8 cellular contexts compared by ENCODE assay signal in the genomic region with DNA sequence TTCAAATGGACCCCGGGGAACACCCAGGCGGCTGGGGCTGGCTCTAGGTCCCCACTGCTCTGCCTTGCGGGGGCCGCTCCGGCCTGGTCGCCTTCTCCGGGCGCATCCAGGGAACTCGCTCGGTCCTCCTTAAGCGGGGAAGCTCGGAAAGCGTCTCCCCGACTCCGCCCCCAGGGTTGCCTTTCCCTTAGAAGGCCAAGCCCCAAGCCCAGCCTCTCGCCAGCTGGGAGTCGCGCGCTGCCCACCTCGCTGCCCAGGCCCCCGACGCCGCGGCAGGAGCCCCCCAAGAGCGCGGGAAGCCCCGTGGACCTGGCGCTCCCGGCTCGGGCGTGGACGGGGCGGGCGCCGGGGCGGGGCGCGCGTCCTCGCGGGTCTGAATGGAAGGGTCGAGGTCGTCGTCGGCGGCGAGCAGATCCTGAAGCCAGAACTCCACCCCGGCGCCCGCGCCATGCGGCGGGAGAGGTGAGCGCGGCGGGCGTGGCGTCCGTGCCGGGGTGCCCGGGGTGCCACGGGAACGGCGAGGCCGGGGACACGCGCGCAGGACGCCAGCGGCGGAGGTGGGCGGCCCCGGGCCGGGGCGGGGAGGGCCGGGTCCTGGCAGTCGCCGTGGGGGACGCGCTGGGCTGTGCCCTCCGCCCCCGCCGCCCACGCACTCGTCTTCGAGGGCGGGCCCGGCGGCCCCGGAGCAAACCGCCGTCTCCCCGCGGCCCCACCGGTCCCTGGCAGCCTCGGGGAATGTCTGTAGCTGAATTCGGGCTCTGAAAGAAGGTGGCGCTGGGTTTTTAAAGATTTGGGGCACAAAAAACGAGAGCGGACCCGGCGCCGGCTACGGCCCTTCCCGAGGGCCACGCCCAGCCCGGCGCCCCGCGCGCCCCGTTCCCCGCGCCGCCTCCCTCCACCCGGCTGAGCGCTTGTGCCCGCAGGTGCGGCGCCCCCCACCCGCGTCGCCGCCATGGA. TPM values are rescaled to one million over a fixed set of nuclear protein-coding genes. Genes with fewer than 3 reads are reported as not detected.
DNase-seq lines count a peak whose midpoint lies in the region; ATAC-seq, FAIRE-seq and TF ChIP-seq lines count a peak whose summit lies in the region.

A gene with protein sequence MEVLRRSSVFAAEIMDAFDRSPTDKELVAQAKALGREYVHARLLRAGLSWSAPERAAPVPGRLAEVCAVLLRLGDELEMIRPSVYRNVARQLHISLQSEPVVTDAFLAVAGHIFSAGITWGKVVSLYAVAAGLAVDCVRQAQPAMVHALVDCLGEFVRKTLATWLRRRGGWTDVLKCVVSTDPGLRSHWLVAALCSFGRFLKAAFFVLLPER (plus strand): TSS at position 214 of the 957 bp plus-strand sequence. CDS start 739 bp downstream, at position 953.

- H4K20me1 ChIP-seq in SK-N-SH (ENCODE audit: insufficient read depth) = no peaks in the 10 kb centered on the region

- H3K4me1 ChIP-seq in A549 (peaks cover 15% of the 10 kb centered on the region), SK-N-SH (ENCODE audit: control insufficient read depth in 1 of 2, insufficient read depth in 2 of 2, low read depth in 1 of 2, low read length in 1 of 2) (peaks cover 0 to 29% of the 10 kb centered on the region in 2 experiments; a peak in 1 of 4 replicates), endodermal cell (ENCODE audit: control insufficient read depth, insufficient read depth, low read length) (peaks cover 4% of the 10 kb centered on the region)

- H3K79me2 ChIP-seq in SK-N-SH (ENCODE audit: insufficient read depth) = no peaks in the 10 kb centered on the region

- no peak for FAIRE-seq in A549 (lab: Jason Lieb, UNC)
- FAIRE-seq in GM12892 (lab: Jason Lieb, UNC) = no peak

- ATAC-seq in A549 = peak; percentile 76 to 85
- peak; percentile 22 for ATAC-seq in memory B cell (ENCODE audit: low read depth)
- no peak for ATAC-seq in HG02938 (IDR thresholded peaks at IDR 0.05; ENCODE audit: unreplicated experiment)
- ATAC-seq in GM21717 (IDR thresholded peaks at IDR 0.05; ENCODE audit: unreplicated experiment) = no peak

- peak within 1 kb of the TSS; percentile 60 for H3K4me3 Mint-ChIP-seq in endodermal cell
- H3K4me3 Mint-ChIP-seq in memory B cell = peak within 1 kb of the TSS; percentile 72

- POLR2A ChIA-PET in A549 (lab: Yijun Ruan, JAX) (interaction anchor here (0.6 kb wide), 3 partner anchors 67 to 144 kb away, joined by 3 read pairs; a partner anchor contains a TSS), SK-N-SH (lab: Yijun Ruan, JAX) (no interaction called here)

- H3K9me2 ChIP-seq in SK-N-SH = no peaks in the 10 kb centered on the region

- peak within 1 kb of the TSS; percentile 74 to 92 for H3K27ac ChIP-seq in A549
- H3K27ac ChIP-seq in SK-N-SH (ENCODE audit: low read depth in 2 of 2, low read length in 1 of 2) = no peak within 1 kb of the TSS; a peak in 1 of 4 replicates
- no peak within 1 kb of the TSS for H3K27ac ChIP-seq in endodermal cell (ENCODE audit: low read depth, low read length)

- 2% methylated on average over 27 of the region's 124 CpGs for WGBS in A549 (ENCODE audit: missing lambda C conversion rate)
- WGBS in SK-N-SH (ENCODE audit: low lambda C conversion rate) = 2% methylated on average over 14 of the region's 124 CpGs
- WGBS in endodermal cell (ENCODE audit: insufficient coverage in 1 of 2, insufficient read length in 1 of 2), 2 experiments = 1% methylated on average over 40 to 124 of the region's 124 CpGs

- H3K4me2 ChIP-seq in A549 (peak within 1 kb of the TSS; percentile 99), SK-N-SH (peak within 1 kb of the TSS; percentile 15; the same call in 1 of the 2 replicates)

- CTCF ChIA-PET in A549 (lab: Yijun Ruan, JAX) (interaction anchor here (0.6 to 1.6 kb wide), 2 partner anchors 38 to 160 kb away, joined by 3 to 4 read pairs; no protein-coding TSS in a partner anchor), SK-N-SH (lab: Yijun Ruan, JAX) (interaction anchor here (0.7 kb wide), 1 partner anchor 10 kb away, joined by 3 read pairs; no protein-coding TSS in a partner anchor)

- peaks cover 14% of the 10 kb centered on the region for H3K9me3 ChIP-seq in A549
- peaks cover 12% of the 10 kb centered on the region; the same call in 1 of the 2 replicates for H3K9me3 ChIP-seq in SK-N-SH
- H3K9me3 ChIP-seq in endodermal cell (ENCODE audit: control insufficient read depth, low read length) = peaks cover 14% of the 10 kb centered on the region

- H3K36me3 Mint-ChIP-seq in endodermal cell (ENCODE audit: low read depth) (no peaks in the 10 kb centered on the region), memory B cell (peaks cover 3% of the 10 kb centered on the region)

- no peaks in the 10 kb centered on the region for H3K36me3 ChIP-seq in SK-N-SH (replicated peaks in 1 of 2; ENCODE audit: control insufficient read depth in 1 of 2, insufficient read depth in 2 of 2, low read length in 1 of 2)
- no peaks in the 10 kb centered on the region for H3K36me3 ChIP-seq in endodermal cell (ENCODE audit: control insufficient read depth, insufficient read depth, low read length)

- H3K27ac Mint-ChIP-seq in endodermal cell (no peak within 1 kb of the TSS), memory B cell (no peak within 1 kb of the TSS)

- no peak for TF ChIP-seq CTCF in A549 (IDR thresholded peaks at IDR 0.05)
- no peak for TF ChIP-seq CTCF in SK-N-SH (IDR thresholded peaks at IDR 0.05)
- no peak for TF ChIP-seq CTCF in endodermal cell (conservative IDR thresholded peaks at IDR 0.05)
- TF ChIP-seq CTCF in subcutaneous adipose tissue (IDR thresholded peaks at IDR 0.05; ENCODE audit: low read depth) = no peak

- H2AFZ ChIP-seq in SK-N-SH (ENCODE audit: low read depth) = 0 out of 2 replicates have a peak within 1 kb of the TSS, but pooled peaks have one; percentile 68

- TF ChIP-seq POLR2A in A549 (IDR thresholded peaks at IDR 0.05; ENCODE audit: low read length) = peak; percentile 22; the same call in 1 of the 2 replicates
- TF ChIP-seq POLR2A in GM12892 (IDR thresholded peaks at IDR 0.05; ENCODE audit: low read depth, low read length) = no peak

- DNase-seq in A549 (ENCODE audit: low read depth in 1 of 2, low spot score in 1 of 2) = peak; percentile 76 to 84
- DNase-seq in GM12892 (ENCODE audit: insufficient read length) = peak; percentile 30
- DNase-seq in SK-N-SH = peak; percentile 65
- DNase-seq in endodermal cell = peak; percentile 92
- DNase-seq in memory B cell (ENCODE audit: low spot score in 2 of 2) = no peak

- H3K27me3 ChIP-seq in SK-N-SH (ENCODE audit: insufficient read depth) (peaks cover 8% of the 10 kb centered on the region; the same call in 1 of the 2 replicates), endodermal cell (ENCODE audit: control insufficient read depth, insufficient read depth, low read length, poor library complexity, severe bottlenecking) (no peaks in the 10 kb centered on the region)

- TF ChIP-seq RAD21 in A549 (conservative IDR thresholded peaks at IDR 0.05 in 1 of 2, IDR thresholded peaks at IDR 0.05 in 1 of 2) (no peak), SK-N-SH (IDR thresholded peaks at IDR 0.05; ENCODE audit: low read length) (no peak)

- H3K9me3 Mint-ChIP-seq in endodermal cell = peaks cover 20% of the 10 kb centered on the region
- H3K9me3 Mint-ChIP-seq in memory B cell = peaks cover 3% of the 10 kb centered on the region

- H3K4me1 Mint-ChIP-seq in endodermal cell = peaks cover 3% of the 10 kb centered on the region
- peaks cover 2% of the 10 kb centered on the region for H3K4me1 Mint-ChIP-seq in memory B cell

- TF ChIP-seq EP300 in A549 (IDR thresholded peaks at IDR 0.05) = no peak
- no peak for TF ChIP-seq EP300 in SK-N-SH (IDR thresholded peaks at IDR 0.05; ENCODE audit: borderline replicate concordance in 1 of 2, low read depth in 1 of 2, low read length in 1 of 2)

- peak within 1 kb of the TSS; percentile 91 for H3K4me3 ChIP-seq in A549
- H3K4me3 ChIP-seq in SK-N-SH (ENCODE audit: low read depth in 2 of 2, low read length in 1 of 2) = peak within 1 kb of the TSS; percentile 45 to 49; a peak in 3 of 4 replicates
- H3K4me3 ChIP-seq in endodermal cell (ENCODE audit: low read length) = peak within 1 kb of the TSS; percentile 76

- H3K27me3 Mint-ChIP-seq in endodermal cell (ENCODE audit: insufficient read depth) = peaks cover 6% of the 10 kb centered on the region
- H3K27me3 Mint-ChIP-seq in memory B cell = peaks cover 21% of the 10 kb centered on the region

- no peaks in the 10 kb centered on the region for H3F3A ChIP-seq in SK-N-SH (replicated peaks; ENCODE audit: insufficient read depth)

- H3K9ac ChIP-seq in SK-N-SH = no peak within 1 kb of the TSS
- peak within 1 kb of the TSS; percentile 41 for H3K9ac ChIP-seq in endodermal cell (ENCODE audit: extremely low read depth, low read length, poor library complexity, severe bottlenecking)

TF ChIP-seq in A549, 52 proteins besides CTCF, POLR2A, EP300 and RAD21 (continues in another document):
- TF ChIP-seq BHLHE40 (IDR thresholded peaks at IDR 0.05; ENCODE audit: low read depth, low read length) = no peak
- no peak for TF ChIP-seq SMC3 (IDR thresholded peaks at IDR 0.05)
- TF ChIP-seq RNF2 (IDR thresholded peaks at IDR 0.05; ENCODE audit: borderline replicate concordance, low read depth) = no peak
- TF ChIP-seq, protein P1, sequence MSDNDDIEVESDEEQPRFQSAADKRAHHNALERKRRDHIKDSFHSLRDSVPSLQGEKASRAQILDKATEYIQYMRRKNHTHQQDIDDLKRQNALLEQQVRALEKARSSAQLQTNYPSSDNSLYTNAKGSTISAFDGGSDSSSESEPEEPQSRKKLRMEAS (IDR thresholded peaks at IDR 0.05) = peak; percentile 38; the same call in 1 of the 2 replicates

TF ChIP-seq in SK-N-SH, 30 proteins besides CTCF, POLR2A, EP300 and RAD21 (continues in another document):
- TF ChIP-seq EZH2phosphoT487 (IDR thresholded peaks at IDR 0.05; ENCODE audit: borderline replicate concordance, low read depth) (no peak), GATA2 (CRISPR knock-in tag; IDR thresholded peaks at IDR 0.05) (no peak), NRF1 (IDR thresholded peaks at IDR 0.05; ENCODE audit: low read depth, low read length) (no peak), RFX5 (IDR thresholded peaks at IDR 0.05; ENCODE audit: low read length) (no peak)

RNA-seq across cellular contexts. Expression of the gene that starts here (rescaled TPM):
- 5.0 and 5.5 TPM in 2 replicates for polyA plus RNA-seq in A549 (2011; rRNA removed)
- polyA plus RNA-seq in A549 (2012; cell fraction: cytosol; rRNA removed) = 16.8 and 24.6 TPM in 2 replicates
- polyA plus RNA-seq in A549 (2012; cell fraction: nucleus; rRNA removed) = 20.1 and 27.2 TPM in 2 replicates
- 12.0 to 13.0 TPM (median 12.6 TPM) in 3 replicates for polyA plus RNA-seq in A549 (2017; fragmentation: RNase III; extraction: RNeasy Plus Mini Kit Qiagen cat#74134 plus additional on column Dnase treatment)
- 6.4 and 7.2 TPM in 2 replicates for polyA minus RNA-seq in A549 (2011; rRNA and poly(A)+ RNA removed)
- polyA plus RNA-seq in GM12892 (2012; ENCODE audit: missing spikeins) = 0.08 TPM
- polyA plus RNA-seq in SK-N-SH (2012; rRNA removed) = 1.7 and 1.9 TPM in 2 replicates
- polyA plus RNA-seq in SK-N-SH (2012; cell fraction: cytosol; rRNA removed) = 0.62 and 1.3 TPM in 2 replicates
- polyA plus RNA-seq in SK-N-SH (2012; cell fraction: nucleus; rRNA removed) = 2.8 and 3.1 TPM in 2 replicates
- 10 to 100 TPM; 23.4 to 24.5 TPM for total RNA-seq in endodermal cell
- 14.1 TPM for polyA plus RNA-seq in endodermal cell (2013, experiment 1 of 2)
- 13.7 TPM for polyA plus RNA-seq in endodermal cell (2013, experiment 2 of 2)
- 100 to 1,000 TPM in 1 of 4 donors, 10 to 100 TPM in 3; 69.9 to 421 (median 80.4) TPM for total RNA-seq in subcutaneous adipose tissue

Comparison
In these comparisons a context has a peak if more than half of its experiments do, and no peak if none do; other contexts are left out.
1. ATAC-seq: peak in A549 (2 of 2) and memory B cell (single experiment); none in HG02938 (single experiment) and GM21717 (single experiment).
2. DNase-seq: peak in A549 (2 of 2), GM12892 (single experiment), SK-N-SH (single experiment) and endodermal cell (single experiment); none in memory B cell (0 of 2).
3. H3K27ac ChIP-seq: peak in A549 (2 of 2); none in SK-N-SH (0 of 2) and endodermal cell (single experiment).
4. Peak in every context shown above with its lines, with median percentiles within 50 percentile points of each other: H3K4me3 ChIP-seq.